Comparison of ENCODE assay signal across 2 cellular contexts in the genomic region with DNA sequence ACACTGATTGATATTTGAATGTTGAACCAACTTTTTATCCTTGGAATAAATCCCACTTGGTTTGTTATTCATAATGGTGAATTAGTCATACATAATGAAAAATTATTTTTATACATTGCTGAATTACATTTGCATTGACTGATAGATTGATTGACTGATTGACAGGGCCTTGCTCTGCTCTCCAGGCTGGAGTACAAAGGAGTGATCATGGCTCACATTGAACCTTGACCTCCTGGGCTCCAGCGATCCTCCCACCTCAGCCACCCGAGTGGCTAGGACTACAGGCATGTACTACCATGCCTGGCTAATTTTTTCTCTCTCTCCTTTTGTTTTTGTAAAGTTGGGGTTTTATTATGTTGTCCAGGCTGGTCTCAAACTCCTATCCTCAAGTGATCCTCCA.
TF ChIP-seq lines count a peak whose summit lies in the region.

No MANE protein-coding gene starts in this region.

TF ChIP-seq in HepG2, 621 proteins besides CTCF, POLR2A, EP300 and RAD21 (continues in another document):
- TF ChIP-seq CBX2 (IDR thresholded peaks at IDR 0.05; ENCODE audit: low read depth, low read length) (no peak), CBX2 (CRISPR knock-in tag; IDR thresholded peaks at IDR 0.05; ENCODE audit: low read depth) (no peak), RFX5 (IDR thresholded peaks at IDR 0.05; ENCODE audit: low read depth, low read length) (no peak), TARDBP (CRISPR knock-in tag; IDR thresholded peaks at IDR 0.05) (no peak), HNF4A (CRISPR knock-in tag; IDR thresholded peaks at IDR 0.05) (peak; percentile 67), PCBP2 (optimal IDR thresholded peaks at IDR 0.05; ENCODE audit: low read depth, low read length, poor library complexity, severe bottlenecking) (no peak), ZNF12 (CRISPR knock-in tag; IDR thresholded peaks at IDR 0.05) (no peak), CREB1 (IDR thresholded peaks at IDR 0.05) (no peak), CREB1 (CRISPR knock-in tag; IDR thresholded peaks at IDR 0.05) (no peak)
- TF ChIP-seq, protein P1, sequence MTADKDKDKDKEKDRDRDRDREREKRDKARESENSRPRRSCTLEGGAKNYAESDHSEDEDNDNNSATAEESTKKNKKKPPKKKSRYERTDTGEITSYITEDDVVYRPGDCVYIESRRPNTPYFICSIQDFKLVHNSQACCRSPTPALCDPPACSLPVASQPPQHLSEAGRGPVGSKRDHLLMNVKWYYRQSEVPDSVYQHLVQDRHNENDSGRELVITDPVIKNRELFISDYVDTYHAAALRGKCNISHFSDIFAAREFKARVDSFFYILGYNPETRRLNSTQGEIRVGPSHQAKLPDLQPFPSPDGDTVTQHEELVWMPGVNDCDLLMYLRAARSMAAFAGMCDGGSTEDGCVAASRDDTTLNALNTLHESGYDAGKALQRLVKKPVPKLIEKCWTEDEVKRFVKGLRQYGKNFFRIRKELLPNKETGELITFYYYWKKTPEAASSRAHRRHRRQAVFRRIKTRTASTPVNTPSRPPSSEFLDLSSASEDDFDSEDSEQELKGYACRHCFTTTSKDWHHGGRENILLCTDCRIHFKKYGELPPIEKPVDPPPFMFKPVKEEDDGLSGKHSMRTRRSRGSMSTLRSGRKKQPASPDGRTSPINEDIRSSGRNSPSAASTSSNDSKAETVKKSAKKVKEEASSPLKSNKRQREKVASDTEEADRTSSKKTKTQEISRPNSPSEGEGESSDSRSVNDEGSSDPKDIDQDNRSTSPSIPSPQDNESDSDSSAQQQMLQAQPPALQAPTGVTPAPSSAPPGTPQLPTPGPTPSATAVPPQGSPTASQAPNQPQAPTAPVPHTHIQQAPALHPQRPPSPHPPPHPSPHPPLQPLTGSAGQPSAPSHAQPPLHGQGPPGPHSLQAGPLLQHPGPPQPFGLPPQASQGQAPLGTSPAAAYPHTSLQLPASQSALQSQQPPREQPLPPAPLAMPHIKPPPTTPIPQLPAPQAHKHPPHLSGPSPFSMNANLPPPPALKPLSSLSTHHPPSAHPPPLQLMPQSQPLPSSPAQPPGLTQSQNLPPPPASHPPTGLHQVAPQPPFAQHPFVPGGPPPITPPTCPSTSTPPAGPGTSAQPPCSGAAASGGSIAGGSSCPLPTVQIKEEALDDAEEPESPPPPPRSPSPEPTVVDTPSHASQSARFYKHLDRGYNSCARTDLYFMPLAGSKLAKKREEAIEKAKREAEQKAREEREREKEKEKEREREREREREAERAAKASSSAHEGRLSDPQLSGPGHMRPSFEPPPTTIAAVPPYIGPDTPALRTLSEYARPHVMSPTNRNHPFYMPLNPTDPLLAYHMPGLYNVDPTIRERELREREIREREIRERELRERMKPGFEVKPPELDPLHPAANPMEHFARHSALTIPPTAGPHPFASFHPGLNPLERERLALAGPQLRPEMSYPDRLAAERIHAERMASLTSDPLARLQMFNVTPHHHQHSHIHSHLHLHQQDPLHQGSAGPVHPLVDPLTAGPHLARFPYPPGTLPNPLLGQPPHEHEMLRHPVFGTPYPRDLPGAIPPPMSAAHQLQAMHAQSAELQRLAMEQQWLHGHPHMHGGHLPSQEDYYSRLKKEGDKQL (CRISPR knock-in tag; IDR thresholded peaks at IDR 0.05; ENCODE audit: low read depth), result no peak
- TF ChIP-seq, protein P2, sequence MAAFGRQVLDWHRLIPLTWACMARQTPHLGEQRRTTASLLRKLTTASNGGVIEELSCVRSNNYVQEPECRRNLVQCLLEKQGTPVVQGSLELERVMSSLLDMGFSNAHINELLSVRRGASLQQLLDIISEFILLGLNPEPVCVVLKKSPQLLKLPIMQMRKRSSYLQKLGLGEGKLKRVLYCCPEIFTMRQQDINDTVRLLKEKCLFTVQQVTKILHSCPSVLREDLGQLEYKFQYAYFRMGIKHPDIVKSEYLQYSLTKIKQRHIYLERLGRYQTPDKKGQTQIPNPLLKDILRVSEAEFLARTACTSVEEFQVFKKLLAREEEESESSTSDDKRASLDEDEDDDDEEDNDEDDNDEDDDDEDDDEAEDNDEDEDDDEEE (CRISPR knock-in tag; IDR thresholded peaks at IDR 0.05), result no peak
- TF ChIP-seq, protein P3, sequence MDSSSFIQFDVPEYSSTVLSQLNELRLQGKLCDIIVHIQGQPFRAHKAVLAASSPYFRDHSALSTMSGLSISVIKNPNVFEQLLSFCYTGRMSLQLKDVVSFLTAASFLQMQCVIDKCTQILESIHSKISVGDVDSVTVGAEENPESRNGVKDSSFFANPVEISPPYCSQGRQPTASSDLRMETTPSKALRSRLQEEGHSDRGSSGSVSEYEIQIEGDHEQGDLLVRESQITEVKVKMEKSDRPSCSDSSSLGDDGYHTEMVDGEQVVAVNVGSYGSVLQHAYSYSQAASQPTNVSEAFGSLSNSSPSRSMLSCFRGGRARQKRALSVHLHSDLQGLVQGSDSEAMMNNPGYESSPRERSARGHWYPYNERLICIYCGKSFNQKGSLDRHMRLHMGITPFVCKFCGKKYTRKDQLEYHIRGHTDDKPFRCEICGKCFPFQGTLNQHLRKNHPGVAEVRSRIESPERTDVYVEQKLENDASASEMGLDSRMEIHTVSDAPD (CRISPR knock-in tag; IDR thresholded peaks at IDR 0.05), result no peak
- TF ChIP-seq, protein P4, sequence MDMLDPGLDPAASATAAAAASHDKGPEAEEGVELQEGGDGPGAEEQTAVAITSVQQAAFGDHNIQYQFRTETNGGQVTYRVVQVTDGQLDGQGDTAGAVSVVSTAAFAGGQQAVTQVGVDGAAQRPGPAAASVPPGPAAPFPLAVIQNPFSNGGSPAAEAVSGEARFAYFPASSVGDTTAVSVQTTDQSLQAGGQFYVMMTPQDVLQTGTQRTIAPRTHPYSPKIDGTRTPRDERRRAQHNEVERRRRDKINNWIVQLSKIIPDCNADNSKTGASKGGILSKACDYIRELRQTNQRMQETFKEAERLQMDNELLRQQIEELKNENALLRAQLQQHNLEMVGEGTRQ (IDR thresholded peaks at IDR 0.05; ENCODE audit: low read depth, low read length), result no peak
- TF ChIP-seq, protein P4 (CRISPR knock-in tag; IDR thresholded peaks at IDR 0.05; ENCODE audit: borderline replicate concordance), result no peak
- TF ChIP-seq, protein P5, sequence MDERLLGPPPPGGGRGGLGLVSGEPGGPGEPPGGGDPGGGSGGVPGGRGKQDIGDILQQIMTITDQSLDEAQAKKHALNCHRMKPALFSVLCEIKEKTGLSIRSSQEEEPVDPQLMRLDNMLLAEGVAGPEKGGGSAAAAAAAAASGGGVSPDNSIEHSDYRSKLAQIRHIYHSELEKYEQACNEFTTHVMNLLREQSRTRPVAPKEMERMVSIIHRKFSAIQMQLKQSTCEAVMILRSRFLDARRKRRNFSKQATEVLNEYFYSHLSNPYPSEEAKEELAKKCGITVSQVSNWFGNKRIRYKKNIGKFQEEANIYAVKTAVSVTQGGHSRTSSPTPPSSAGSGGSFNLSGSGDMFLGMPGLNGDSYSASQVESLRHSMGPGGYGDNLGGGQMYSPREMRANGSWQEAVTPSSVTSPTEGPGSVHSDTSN (CRISPR knock-in tag; IDR thresholded peaks at IDR 0.05), result peak; percentile 66

TF ChIP-seq in GM12878, 131 proteins besides CTCF, POLR2A, EP300 and RAD21:
- no peak for TF ChIP-seq MEF2B (IDR thresholded peaks at IDR 0.05; ENCODE audit: partially characterized antibody, poor library complexity, severe bottlenecking)
- TF ChIP-seq SIN3A (IDR thresholded peaks at IDR 0.05; ENCODE audit: low read depth, low read length), result no peak
- TF ChIP-seq LARP7 (IDR thresholded peaks at IDR 0.05), result no peak
- no peak for TF ChIP-seq IRF4 (IDR thresholded peaks at IDR 0.05; ENCODE audit: low read depth, low read length)
